Comparison of ENCODE assay signal across 1 cellular context in genomic region chr3:52299815-52300611, GRCh38.
TF ChIP-seq lines count a peak whose summit lies in the region.

No MANE protein-coding gene starts in this region.

TF ChIP-seq in K562, 482 proteins besides CTCF, POLR2A, EP300 and RAD21 (continued from another document and continues in another):
- no peak for TF ChIP-seq ZNF79 (CRISPR knock-in tag; IDR thresholded peaks at IDR 0.05; ENCODE audit: low read depth)
- TF ChIP-seq TBP (optimal IDR thresholded peaks at IDR 0.05; ENCODE audit: low read depth, low read length): no peak
- TF ChIP-seq ZNF583 (CRISPR knock-in tag; IDR thresholded peaks at IDR 0.05): no peak
- TF ChIP-seq, protein P1, sequence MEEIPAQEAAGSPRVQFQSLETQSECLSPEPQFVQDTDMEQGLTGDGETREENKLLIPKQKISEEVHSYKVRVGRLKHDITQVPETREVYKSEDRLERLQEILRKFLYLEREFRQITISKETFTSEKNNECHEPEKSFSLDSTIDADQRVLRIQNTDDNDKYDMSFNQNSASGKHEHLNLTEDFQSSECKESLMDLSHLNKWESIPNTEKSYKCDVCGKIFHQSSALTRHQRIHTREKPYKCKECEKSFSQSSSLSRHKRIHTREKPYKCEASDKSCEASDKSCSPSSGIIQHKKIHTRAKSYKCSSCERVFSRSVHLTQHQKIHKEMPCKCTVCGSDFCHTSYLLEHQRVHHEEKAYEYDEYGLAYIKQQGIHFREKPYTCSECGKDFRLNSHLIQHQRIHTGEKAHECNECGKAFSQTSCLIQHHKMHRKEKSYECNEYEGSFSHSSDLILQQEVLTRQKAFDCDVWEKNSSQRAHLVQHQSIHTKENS (CRISPR knock-in tag; IDR thresholded peaks at IDR 0.05): no peak
- TF ChIP-seq, protein P2, sequence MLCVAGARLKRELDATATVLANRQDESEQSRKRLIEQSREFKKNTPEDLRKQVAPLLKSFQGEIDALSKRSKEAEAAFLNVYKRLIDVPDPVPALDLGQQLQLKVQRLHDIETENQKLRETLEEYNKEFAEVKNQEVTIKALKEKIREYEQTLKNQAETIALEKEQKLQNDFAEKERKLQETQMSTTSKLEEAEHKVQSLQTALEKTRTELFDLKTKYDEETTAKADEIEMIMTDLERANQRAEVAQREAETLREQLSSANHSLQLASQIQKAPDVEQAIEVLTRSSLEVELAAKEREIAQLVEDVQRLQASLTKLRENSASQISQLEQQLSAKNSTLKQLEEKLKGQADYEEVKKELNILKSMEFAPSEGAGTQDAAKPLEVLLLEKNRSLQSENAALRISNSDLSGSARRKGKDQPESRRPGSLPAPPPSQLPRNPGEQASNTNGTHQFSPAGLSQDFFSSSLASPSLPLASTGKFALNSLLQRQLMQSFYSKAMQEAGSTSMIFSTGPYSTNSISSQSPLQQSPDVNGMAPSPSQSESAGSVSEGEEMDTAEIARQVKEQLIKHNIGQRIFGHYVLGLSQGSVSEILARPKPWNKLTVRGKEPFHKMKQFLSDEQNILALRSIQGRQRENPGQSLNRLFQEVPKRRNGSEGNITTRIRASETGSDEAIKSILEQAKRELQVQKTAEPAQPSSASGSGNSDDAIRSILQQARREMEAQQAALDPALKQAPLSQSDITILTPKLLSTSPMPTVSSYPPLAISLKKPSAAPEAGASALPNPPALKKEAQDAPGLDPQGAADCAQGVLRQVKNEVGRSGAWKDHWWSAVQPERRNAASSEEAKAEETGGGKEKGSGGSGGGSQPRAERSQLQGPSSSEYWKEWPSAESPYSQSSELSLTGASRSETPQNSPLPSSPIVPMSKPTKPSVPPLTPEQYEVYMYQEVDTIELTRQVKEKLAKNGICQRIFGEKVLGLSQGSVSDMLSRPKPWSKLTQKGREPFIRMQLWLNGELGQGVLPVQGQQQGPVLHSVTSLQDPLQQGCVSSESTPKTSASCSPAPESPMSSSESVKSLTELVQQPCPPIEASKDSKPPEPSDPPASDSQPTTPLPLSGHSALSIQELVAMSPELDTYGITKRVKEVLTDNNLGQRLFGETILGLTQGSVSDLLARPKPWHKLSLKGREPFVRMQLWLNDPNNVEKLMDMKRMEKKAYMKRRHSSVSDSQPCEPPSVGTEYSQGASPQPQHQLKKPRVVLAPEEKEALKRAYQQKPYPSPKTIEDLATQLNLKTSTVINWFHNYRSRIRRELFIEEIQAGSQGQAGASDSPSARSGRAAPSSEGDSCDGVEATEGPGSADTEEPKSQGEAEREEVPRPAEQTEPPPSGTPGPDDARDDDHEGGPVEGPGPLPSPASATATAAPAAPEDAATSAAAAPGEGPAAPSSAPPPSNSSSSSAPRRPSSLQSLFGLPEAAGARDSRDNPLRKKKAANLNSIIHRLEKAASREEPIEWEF (CRISPR knock-in tag; IDR thresholded peaks at IDR 0.05): no peak
- 0 out of 2 replicates have a peak, but pooled peaks have one; percentile 10 for TF ChIP-seq THAP12 (CRISPR knock-in tag; IDR thresholded peaks at IDR 0.05)
- TF ChIP-seq KLF16 (IDR thresholded peaks at IDR 0.05): 0 out of 2 replicates have a peak, but pooled peaks have one; percentile 66
- TF ChIP-seq GTF2A2 (tag; IDR thresholded peaks at IDR 0.05): no peak
- no peak for TF ChIP-seq ELF1 (tag; IDR thresholded peaks at IDR 0.05)
- no peak for TF ChIP-seq HOXB6 (CRISPR knock-in tag; IDR thresholded peaks at IDR 0.05; ENCODE audit: borderline replicate concordance)
- TF ChIP-seq CTCFL (IDR thresholded peaks at IDR 0.05; ENCODE audit: borderline replicate concordance, insufficient read depth, low read depth, low read length, poor library complexity, severe bottlenecking): no peak
- no peak for TF ChIP-seq MAFF (IDR thresholded peaks at IDR 0.05; ENCODE audit: low read length)
- TF ChIP-seq, protein P3, sequence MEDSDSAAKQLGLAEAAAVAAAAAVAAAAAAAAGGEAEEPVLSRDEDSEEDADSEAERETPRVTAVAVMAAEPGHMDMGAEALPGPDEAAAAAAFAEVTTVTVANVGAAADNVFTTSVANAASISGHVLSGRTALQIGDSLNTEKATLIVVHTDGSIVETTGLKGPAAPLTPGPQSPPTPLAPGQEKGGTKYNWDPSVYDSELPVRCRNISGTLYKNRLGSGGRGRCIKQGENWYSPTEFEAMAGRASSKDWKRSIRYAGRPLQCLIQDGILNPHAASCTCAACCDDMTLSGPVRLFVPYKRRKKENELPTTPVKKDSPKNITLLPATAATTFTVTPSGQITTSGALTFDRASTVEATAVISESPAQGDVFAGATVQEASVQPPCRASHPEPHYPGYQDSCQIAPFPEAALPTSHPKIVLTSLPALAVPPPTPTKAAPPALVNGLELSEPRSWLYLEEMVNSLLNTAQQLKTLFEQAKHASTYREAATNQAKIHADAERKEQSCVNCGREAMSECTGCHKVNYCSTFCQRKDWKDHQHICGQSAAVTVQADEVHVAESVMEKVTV (CRISPR knock-in tag; IDR thresholded peaks at IDR 0.05): no peak
- TF ChIP-seq ZNF274 (IDR thresholded peaks at IDR 0.05; ENCODE audit: borderline replicate concordance, low read depth, low read length): no peak
- TF ChIP-seq TRIM28 (IDR thresholded peaks at IDR 0.05): peak; percentile 38; the same call in 1 of the 2 replicates
- TF ChIP-seq MITF (IDR thresholded peaks at IDR 0.05): peak; percentile 95
- no peak for TF ChIP-seq U2AF1 (optimal IDR thresholded peaks at IDR 0.05; ENCODE audit: low read depth, low read length)
- TF ChIP-seq, protein P4, sequence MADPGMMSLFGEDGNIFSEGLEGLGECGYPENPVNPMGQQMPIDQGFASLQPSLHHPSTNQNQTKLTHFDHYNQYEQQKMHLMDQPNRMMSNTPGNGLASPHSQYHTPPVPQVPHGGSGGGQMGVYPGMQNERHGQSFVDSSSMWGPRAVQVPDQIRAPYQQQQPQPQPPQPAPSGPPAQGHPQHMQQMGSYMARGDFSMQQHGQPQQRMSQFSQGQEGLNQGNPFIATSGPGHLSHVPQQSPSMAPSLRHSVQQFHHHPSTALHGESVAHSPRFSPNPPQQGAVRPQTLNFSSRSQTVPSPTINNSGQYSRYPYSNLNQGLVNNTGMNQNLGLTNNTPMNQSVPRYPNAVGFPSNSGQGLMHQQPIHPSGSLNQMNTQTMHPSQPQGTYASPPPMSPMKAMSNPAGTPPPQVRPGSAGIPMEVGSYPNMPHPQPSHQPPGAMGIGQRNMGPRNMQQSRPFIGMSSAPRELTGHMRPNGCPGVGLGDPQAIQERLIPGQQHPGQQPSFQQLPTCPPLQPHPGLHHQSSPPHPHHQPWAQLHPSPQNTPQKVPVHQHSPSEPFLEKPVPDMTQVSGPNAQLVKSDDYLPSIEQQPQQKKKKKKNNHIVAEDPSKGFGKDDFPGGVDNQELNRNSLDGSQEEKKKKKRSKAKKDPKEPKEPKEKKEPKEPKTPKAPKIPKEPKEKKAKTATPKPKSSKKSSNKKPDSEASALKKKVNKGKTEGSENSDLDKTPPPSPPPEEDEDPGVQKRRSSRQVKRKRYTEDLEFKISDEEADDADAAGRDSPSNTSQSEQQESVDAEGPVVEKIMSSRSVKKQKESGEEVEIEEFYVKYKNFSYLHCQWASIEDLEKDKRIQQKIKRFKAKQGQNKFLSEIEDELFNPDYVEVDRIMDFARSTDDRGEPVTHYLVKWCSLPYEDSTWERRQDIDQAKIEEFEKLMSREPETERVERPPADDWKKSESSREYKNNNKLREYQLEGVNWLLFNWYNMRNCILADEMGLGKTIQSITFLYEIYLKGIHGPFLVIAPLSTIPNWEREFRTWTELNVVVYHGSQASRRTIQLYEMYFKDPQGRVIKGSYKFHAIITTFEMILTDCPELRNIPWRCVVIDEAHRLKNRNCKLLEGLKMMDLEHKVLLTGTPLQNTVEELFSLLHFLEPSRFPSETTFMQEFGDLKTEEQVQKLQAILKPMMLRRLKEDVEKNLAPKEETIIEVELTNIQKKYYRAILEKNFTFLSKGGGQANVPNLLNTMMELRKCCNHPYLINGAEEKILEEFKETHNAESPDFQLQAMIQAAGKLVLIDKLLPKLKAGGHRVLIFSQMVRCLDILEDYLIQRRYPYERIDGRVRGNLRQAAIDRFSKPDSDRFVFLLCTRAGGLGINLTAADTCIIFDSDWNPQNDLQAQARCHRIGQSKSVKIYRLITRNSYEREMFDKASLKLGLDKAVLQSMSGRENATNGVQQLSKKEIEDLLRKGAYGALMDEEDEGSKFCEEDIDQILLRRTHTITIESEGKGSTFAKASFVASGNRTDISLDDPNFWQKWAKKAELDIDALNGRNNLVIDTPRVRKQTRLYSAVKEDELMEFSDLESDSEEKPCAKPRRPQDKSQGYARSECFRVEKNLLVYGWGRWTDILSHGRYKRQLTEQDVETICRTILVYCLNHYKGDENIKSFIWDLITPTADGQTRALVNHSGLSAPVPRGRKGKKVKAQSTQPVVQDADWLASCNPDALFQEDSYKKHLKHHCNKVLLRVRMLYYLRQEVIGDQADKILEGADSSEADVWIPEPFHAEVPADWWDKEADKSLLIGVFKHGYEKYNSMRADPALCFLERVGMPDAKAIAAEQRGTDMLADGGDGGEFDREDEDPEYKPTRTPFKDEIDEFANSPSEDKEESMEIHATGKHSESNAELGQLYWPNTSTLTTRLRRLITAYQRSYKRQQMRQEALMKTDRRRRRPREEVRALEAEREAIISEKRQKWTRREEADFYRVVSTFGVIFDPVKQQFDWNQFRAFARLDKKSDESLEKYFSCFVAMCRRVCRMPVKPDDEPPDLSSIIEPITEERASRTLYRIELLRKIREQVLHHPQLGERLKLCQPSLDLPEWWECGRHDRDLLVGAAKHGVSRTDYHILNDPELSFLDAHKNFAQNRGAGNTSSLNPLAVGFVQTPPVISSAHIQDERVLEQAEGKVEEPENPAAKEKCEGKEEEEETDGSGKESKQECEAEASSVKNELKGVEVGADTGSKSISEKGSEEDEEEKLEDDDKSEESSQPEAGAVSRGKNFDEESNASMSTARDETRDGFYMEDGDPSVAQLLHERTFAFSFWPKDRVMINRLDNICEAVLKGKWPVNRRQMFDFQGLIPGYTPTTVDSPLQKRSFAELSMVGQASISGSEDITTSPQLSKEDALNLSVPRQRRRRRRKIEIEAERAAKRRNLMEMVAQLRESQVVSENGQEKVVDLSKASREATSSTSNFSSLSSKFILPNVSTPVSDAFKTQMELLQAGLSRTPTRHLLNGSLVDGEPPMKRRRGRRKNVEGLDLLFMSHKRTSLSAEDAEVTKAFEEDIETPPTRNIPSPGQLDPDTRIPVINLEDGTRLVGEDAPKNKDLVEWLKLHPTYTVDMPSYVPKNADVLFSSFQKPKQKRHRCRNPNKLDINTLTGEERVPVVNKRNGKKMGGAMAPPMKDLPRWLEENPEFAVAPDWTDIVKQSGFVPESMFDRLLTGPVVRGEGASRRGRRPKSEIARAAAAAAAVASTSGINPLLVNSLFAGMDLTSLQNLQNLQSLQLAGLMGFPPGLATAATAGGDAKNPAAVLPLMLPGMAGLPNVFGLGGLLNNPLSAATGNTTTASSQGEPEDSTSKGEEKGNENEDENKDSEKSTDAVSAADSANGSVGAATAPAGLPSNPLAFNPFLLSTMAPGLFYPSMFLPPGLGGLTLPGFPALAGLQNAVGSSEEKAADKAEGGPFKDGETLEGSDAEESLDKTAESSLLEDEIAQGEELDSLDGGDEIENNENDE (IDR thresholded peaks at IDR 0.05; ENCODE audit: low read depth, low read length): no peak
- TF ChIP-seq GTF2B (IDR thresholded peaks at IDR 0.05; ENCODE audit: extremely low read depth, insufficient read length): no peak
- no peak for TF ChIP-seq KLF1 (tag; IDR thresholded peaks at IDR 0.05)
- no peak for TF ChIP-seq U2AF2 (optimal IDR thresholded peaks at IDR 0.05; ENCODE audit: low read depth, low read length)
- TF ChIP-seq E2F6 (IDR thresholded peaks at IDR 0.05; ENCODE audit: borderline replicate concordance in 1 of 2, extremely low read depth in 1 of 2, insufficient read depth in 1 of 2, insufficient read length in 1 of 2, low read depth in 1 of 2, low read length in 1 of 2, poor library complexity in 1 of 2, severe bottlenecking in 1 of 2): no peak
